In genomic region chr7:148697256-148697841, GRCh38 we compare ENCODE assay signal across 8 cellular contexts. TPM values are rescaled to one million over a fixed set of nuclear protein-coding genes. Genes with fewer than 3 reads are reported as not detected.
DNase-seq lines count a peak whose midpoint lies in the region; ATAC-seq, FAIRE-seq and TF ChIP-seq lines count a peak whose summit lies in the region.

No MANE protein-coding gene starts in this region.

- TF ChIP-seq POLR2A in GM12891 (IDR thresholded peaks at IDR 0.05; ENCODE audit: low read depth, low read length), result no peak

- ATAC-seq in stimulated activated naive CD8-positive, alpha-beta T cell treated with anti-CD3 and anti-CD28 coated beads, Interleukin-15, amount 100 ng/mL, for 72 hours, result peak; percentile 61
- ATAC-seq in GM21526 (IDR thresholded peaks at IDR 0.05; ENCODE audit: low FRiP score, unreplicated experiment), result no peak

- H3K4me3 ChIP-seq in HFF-Myc (replicated peaks; ENCODE audit: low read depth, low read length), result peak overlapping the region; percentile 78

- peak overlapping the region; percentile 97 to 98 for H3K27ac Mint-ChIP-seq in stimulated activated naive CD8-positive, alpha-beta T cell treated with anti-CD3 and anti-CD28 coated beads, Interleukin-15, amount 100 ng/mL, for 72 hours

- TF ChIP-seq CTCF in HFF-Myc (IDR thresholded peaks at IDR 0.05; ENCODE audit: low read depth, low read length, missing control alignments), result no peak

- H3K9me3 Mint-ChIP-seq in stimulated activated naive CD8-positive, alpha-beta T cell treated with anti-CD3 and anti-CD28 coated beads, Interleukin-15, amount 100 ng/mL, for 72 hours, result no peaks in the 10 kb centered on the region

- peaks cover 46% of the 10 kb centered on the region for H3K4me1 Mint-ChIP-seq in stimulated activated naive CD8-positive, alpha-beta T cell treated with anti-CD3 and anti-CD28 coated beads, Interleukin-15, amount 100 ng/mL, for 72 hours

- peak overlapping the region; percentile 85 to 87 for H3K4me3 Mint-ChIP-seq in stimulated activated naive CD8-positive, alpha-beta T cell treated with anti-CD3 and anti-CD28 coated beads, Interleukin-15, amount 100 ng/mL, for 72 hours

- DNase-seq in HFF-Myc (ENCODE audit: extremely low read depth, low read depth) (peak; percentile 69), dermis microvascular lymphatic vessel endothelial cell (ENCODE audit: low read depth in 2 of 2) (peak; percentile 78 to 88), mucosa of gallbladder (ENCODE audit: low spot score) (peak; percentile 24), GM12891 (ENCODE audit: insufficient read length, low spot score) (no peak), NCI-H1048 (lab: John Stamatoyannopoulos, UW) (no peak)
- peak; percentile 23 for DNase-seq in activated CD4-positive, CD25-positive, alpha-beta regulatory T cell treated with anti-CD3 and anti-CD28 coated beads, Interleukin-2, amount 50 U/mL, for 16 hours (ENCODE audit: low read depth, low spot score)
- peak in 1 of 2 donors; percentile 70 for DNase-seq in stimulated activated naive CD8-positive, alpha-beta T cell treated with anti-CD3 and anti-CD28 coated beads, Interleukin-15, amount 100 ng/mL, for 72 hours

- H3K27me3 Mint-ChIP-seq in stimulated activated naive CD8-positive, alpha-beta T cell treated with anti-CD3 and anti-CD28 coated beads, Interleukin-15, amount 100 ng/mL, for 72 hours, result no peaks in the 10 kb centered on the region

- no peak for FAIRE-seq in GM12891 (lab: Jason Lieb, UNC)

TF ChIP-seq in GM12891, 5 proteins besides CTCF, POLR2A, EP300 and RAD21:
- no peak for TF ChIP-seq POU2F2 (IDR thresholded peaks at IDR 0.05; ENCODE audit: low read depth, low read length)
- TF ChIP-seq PAX5 (IDR thresholded peaks at IDR 0.05; ENCODE audit: insufficient read depth, low read length, severe bottlenecking), result no peak
- no peak for TF ChIP-seq TAF1 (IDR thresholded peaks at IDR 0.05; ENCODE audit: low read depth, low read length)
- no peak for TF ChIP-seq SPI1 (IDR thresholded peaks at IDR 0.05; ENCODE audit: low read depth, low read length)
- no peak for TF ChIP-seq POLR2AphosphoS5 (IDR thresholded peaks at IDR 0.05; ENCODE audit: low read depth, low read length)

RNA-seq across cellular contexts. Expression of gene CUL1, which starts 1.4 kb away (rescaled TPM):
- total RNA-seq in dermis microvascular lymphatic vessel endothelial cell, result 38.5 and 46.1 TPM in 2 replicates
- total RNA-seq in mucosa of gallbladder, result 35.7 TPM
- 30.8 TPM for polyA plus RNA-seq in GM12891 (2012; ENCODE audit: low read depth, missing spikeins)

Comparison
In these comparisons a context has a peak if more than half of its experiments do, and no peak if none do; other contexts are left out.
1. DNase-seq: peak in HFF-Myc (single experiment), activated CD4-positive, CD25-positive, alpha-beta regulatory T cell treated with anti-CD3 and anti-CD28 coated beads, Interleukin-2, amount 50 U/mL, for 16 hours (single experiment), dermis microvascular lymphatic vessel endothelial cell (2 of 2) and mucosa of gallbladder (single experiment); none in GM12891 (single experiment) and NCI-H1048 (single experiment).